In the genomic region with DNA sequence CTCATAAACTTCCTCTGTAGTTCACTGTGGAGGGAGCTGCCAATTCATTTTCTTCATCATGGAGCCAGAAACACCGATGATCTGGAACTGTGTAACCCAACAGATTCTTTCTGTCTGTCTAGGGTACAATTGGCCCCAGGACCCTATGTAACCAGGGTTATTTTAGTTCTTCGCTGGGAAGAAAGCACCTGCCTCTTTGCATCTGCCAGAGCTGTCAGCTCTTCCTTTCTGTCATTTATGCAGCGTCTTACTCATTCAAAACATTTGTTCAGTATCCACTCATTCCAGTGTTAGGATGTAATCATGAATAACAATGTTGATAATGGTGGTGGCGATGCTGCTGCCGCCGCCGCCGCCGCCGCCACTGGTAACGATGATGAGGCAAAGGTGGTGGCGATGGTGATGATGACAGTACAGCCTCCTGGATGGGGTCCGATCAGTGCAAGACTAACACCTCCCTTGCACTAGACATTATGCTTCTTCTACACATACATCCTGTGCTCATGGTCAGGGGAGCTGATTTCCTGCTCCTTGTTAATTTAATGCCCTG, we compare ENCODE assay signal across 23 cellular contexts. TPM values are rescaled to one million over a fixed set of nuclear protein-coding genes. Genes with fewer than 3 reads are reported as not detected.
"Had no signal": no experiment of that assay in that cellular context is flagged by ENCODE, and none has a peak within 500 bp of the region (broad histone marks: within the 10 kb centered on the region; RNA-seq: fewer than 3 reads in every experiment).

No MANE protein-coding gene starts in this region.

- FAIRE-seq: HepG2 had no signal

- DNase-seq: IMR-90; Karpas-422; KG1; NCI-H1092; NCI-H1105 treated with DMSO at 0.1 percent for 48 hours; NCI-H1417 treated with DMSO at 0.1 percent for 48 hours; NCI-H146; NCI-H1694 treated with DMSO at 0.1 percent for 48 hours; NCI-H1930; NCI-H2081; NCI-H2171; NCI-H226; NCI-H446; NCI-H510A; NCI-H524 treated with DMSO at 0.1 percent for 48 hours; NCI-H69; NK-92 treated with Interleukin-12 subunit alpha and Interleukin-12 subunit beta, amount 100 ng/mL, for 24 hours; PC-3; SHP77 had no signal

- H3K27ac ChIP-seq: RWPE1 had no signal

- ATAC-seq: HepG2, Panc1, PC-3, SK-N-SH treated with all-trans-retinoic acid at 6 μM for 48 hours had no signal

RNA-seq across cellular contexts. Expression of a gene that starts 46.1 kb away (rescaled TPM):
- total RNA-seq: HepG2, IMR-90 had no signal
- polyA plus RNA-seq: HepG2, IMR-90 had no signal
